1 cellular context compared by ENCODE assay signal in genomic region chr19:8446055-8446709, GRCh38.
TF ChIP-seq lines count a peak whose summit lies in the region.

No MANE protein-coding gene starts in this region.

TF ChIP-seq in GM12878, 131 proteins besides CTCF, POLR2A, EP300 and RAD21:
- TF ChIP-seq, protein P1, sequence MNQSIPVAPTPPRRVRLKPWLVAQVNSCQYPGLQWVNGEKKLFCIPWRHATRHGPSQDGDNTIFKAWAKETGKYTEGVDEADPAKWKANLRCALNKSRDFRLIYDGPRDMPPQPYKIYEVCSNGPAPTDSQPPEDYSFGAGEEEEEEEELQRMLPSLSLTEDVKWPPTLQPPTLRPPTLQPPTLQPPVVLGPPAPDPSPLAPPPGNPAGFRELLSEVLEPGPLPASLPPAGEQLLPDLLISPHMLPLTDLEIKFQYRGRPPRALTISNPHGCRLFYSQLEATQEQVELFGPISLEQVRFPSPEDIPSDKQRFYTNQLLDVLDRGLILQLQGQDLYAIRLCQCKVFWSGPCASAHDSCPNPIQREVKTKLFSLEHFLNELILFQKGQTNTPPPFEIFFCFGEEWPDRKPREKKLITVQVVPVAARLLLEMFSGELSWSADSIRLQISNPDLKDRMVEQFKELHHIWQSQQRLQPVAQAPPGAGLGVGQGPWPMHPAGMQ (IDR thresholded peaks at IDR 0.05; ENCODE audit: borderline replicate concordance): no peak
- TF ChIP-seq ZZZ3 (IDR thresholded peaks at IDR 0.05; ENCODE audit: control insufficient read depth, insufficient read length, low read depth): no peak
- TF ChIP-seq RELA (IDR thresholded peaks at IDR 0.05; ENCODE audit: borderline replicate concordance, partially characterized antibody): no peak
